ENCODE assay signal across 30 cellular contexts in the genomic region with DNA sequence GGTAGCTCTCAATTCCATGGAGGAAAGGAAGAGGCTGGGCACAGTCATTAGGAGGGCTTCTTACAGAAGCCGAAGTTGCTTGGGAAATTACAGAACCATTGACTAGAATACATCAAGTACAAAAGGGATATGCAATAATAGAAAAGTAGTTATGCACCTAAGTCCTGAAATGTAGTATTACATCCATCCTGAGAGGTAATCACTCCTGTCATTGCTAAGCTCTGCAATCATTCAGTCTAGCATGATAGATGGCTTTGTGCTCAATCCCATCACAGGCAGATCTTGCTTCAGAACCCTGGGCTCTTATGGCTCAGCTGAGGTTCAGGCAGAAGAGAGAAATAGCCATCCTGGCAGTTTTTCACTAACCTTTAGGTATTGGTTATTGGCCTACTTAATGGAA.
"Had no signal": no experiment of that assay in that cellular context is flagged by ENCODE, and none has a peak within 500 bp of the region (broad histone marks: within the 10 kb centered on the region; RNA-seq: fewer than 3 reads in every experiment).

No MANE protein-coding gene starts in this region.

- H3K36me3 Mint-ChIP-seq: activated CD4-positive, alpha-beta memory T cell treated with anti-CD3 and anti-CD28 coated beads for 36 hours; activated naive CD8-positive, alpha-beta T cell treated with anti-CD3 and anti-CD28 coated beads for 36 hours; brain had no signal

- H3K4me1 ChIP-seq: adrenal gland, heart left ventricle had no signal

- DNase-seq: activated CD4-positive, alpha-beta memory T cell treated with anti-CD3 and anti-CD28 coated beads for 36 hours; activated CD4-positive, alpha-beta T cell treated with anti-CD3 and anti-CD28 coated beads for 36 hours; activated CD4-positive, alpha-beta T cell treated with anti-CD3 and anti-CD28 coated beads, Interleukin-2, amount 10 ng/mL, durations not matched to agents 24 days and 14 days; activated CD4-positive, CD25-positive, alpha-beta regulatory T cell; activated CD4-positive, CD25-positive, alpha-beta regulatory T cell treated with anti-CD3 and anti-CD28 coated beads, Interleukin-2, amount 50 U/mL, for 72 hours; activated CD8-positive, alpha-beta memory T cell treated with anti-CD3 and anti-CD28 coated beads, Interleukin-2, amount 10 ng/mL, durations not matched to agents 7 days and 5 days; activated CD8-positive, alpha-beta memory T cell treated with anti-CD3 and anti-CD28 coated beads, Interleukin-2, amount 50 U/mL, for 4 hours; activated CD8-positive, alpha-beta T cell treated with anti-CD3 and anti-CD28 coated beads, Interleukin-2, amount 10 ng/mL, durations not matched to agents 7 days and 5 days; activated effector memory CD4-positive, alpha-beta T cell treated with anti-CD3 and anti-CD28 coated beads, Interleukin-2, amount 50 U/mL, for 16 hours; activated naive CD4-positive, alpha-beta T cell treated with anti-CD3 and anti-CD28 coated beads for 36 hours; activated naive CD8-positive, alpha-beta T cell treated with anti-CD3 and anti-CD28 coated beads for 36 hours; activated naive CD8-positive, alpha-beta T cell treated with anti-CD3 and anti-CD28 coated beads, Interleukin-2, amount 50 U/mL, for 24 hours; activated T-cell treated with anti-CD3 and anti-CD28 coated beads, Interleukin-2, amount 50 U/mL, for 1 hour; activated T-cell treated with anti-CD3 and anti-CD28 coated beads, Interleukin-2, amount 50 U/mL, for 48 hours; adrenal gland; amygdala; aorta; dorsolateral prefrontal cortex; effector memory CD4-positive, alpha-beta T cell; endodermal cell; foreskin fibroblast; heart left ventricle; T-helper 2 cell had no signal

- H3K4me3 ChIP-seq: adrenal gland, coronary artery, dorsolateral prefrontal cortex, heart left ventricle had no signal

- H3K9me3 Mint-ChIP-seq: activated CD4-positive, alpha-beta memory T cell treated with anti-CD3 and anti-CD28 coated beads for 36 hours; central memory CD8-positive, alpha-beta T cell; dendritic cell treated with granulocyte-macrophage colony-stimulating factor and Interleukin-4, amounts not matched to agents 40 ng/mL and 50 ng/mL, for 4 days had no signal

- H3K27me3 ChIP-seq: heart left ventricle had no signal

- H3K36me3 ChIP-seq: adrenal gland, heart left ventricle had no signal

- H3K27me3 Mint-ChIP-seq: activated CD4-positive, alpha-beta memory T cell treated with anti-CD3 and anti-CD28 coated beads for 36 hours; activated CD4-positive, alpha-beta T cell treated with anti-CD3 and anti-CD28 coated beads for 36 hours; activated CD4-positive, alpha-beta T cell treated with anti-CD3 and anti-CD28 coated beads, Interleukin-2, amount 10 ng/mL, durations not matched to agents 24 days and 14 days; activated CD8-positive, alpha-beta memory T cell treated with anti-CD3 and anti-CD28 coated beads, Interleukin-2, amount 10 ng/mL, durations not matched to agents 7 days and 5 days; activated naive CD4-positive, alpha-beta T cell treated with anti-CD3 and anti-CD28 coated beads, Interleukin-2, amount 50 U/mL, for 24 hours; activated naive CD8-positive, alpha-beta T cell treated with anti-CD3 and anti-CD28 coated beads for 36 hours; activated naive CD8-positive, alpha-beta T cell treated with anti-CD3 and anti-CD28 coated beads, Interleukin-2, amount 50 U/mL, for 24 hours; central memory CD8-positive, alpha-beta T cell; dendritic cell treated with granulocyte-macrophage colony-stimulating factor and Interleukin-4, amounts not matched to agents 40 ng/mL and 50 ng/mL, for 4 days had no signal

- H3K4me1 Mint-ChIP-seq: brain; central memory CD8-positive, alpha-beta T cell; endodermal cell had no signal

- H3K4me3 Mint-ChIP-seq: activated CD4-positive, alpha-beta memory T cell treated with anti-CD3 and anti-CD28 coated beads for 36 hours; activated CD4-positive, alpha-beta T cell treated with anti-CD3 and anti-CD28 coated beads for 36 hours; activated CD4-positive, alpha-beta T cell treated with anti-CD3 and anti-CD28 coated beads, Interleukin-2, amount 10 ng/mL, durations not matched to agents 24 days and 14 days; activated CD8-positive, alpha-beta memory T cell treated with anti-CD3 and anti-CD28 coated beads, Interleukin-2, amount 10 ng/mL, durations not matched to agents 7 days and 5 days; activated CD8-positive, alpha-beta T cell treated with anti-CD3 and anti-CD28 coated beads, Interleukin-2, amount 10 ng/mL, durations not matched to agents 7 days and 5 days; activated naive CD4-positive, alpha-beta T cell treated with anti-CD3 and anti-CD28 coated beads for 36 hours; activated naive CD4-positive, alpha-beta T cell treated with anti-CD3 and anti-CD28 coated beads, Interleukin-2, amount 50 U/mL, for 24 hours; activated naive CD8-positive, alpha-beta T cell treated with anti-CD3 and anti-CD28 coated beads for 36 hours; activated naive CD8-positive, alpha-beta T cell treated with anti-CD3 and anti-CD28 coated beads, Interleukin-2, amount 50 U/mL, for 24 hours; activated T-helper 1 cell treated with anti-CD3 and anti-CD28 coated beads, Interleukin-12 subunit alpha, Interleukin-12 subunit beta, Interleukin-2, Interleukin-4 antibody, amounts not matched to agents 30 ng/mL and 10 ng/mL and 1 ng/mL, durations not matched to agents 14 hours and 24 hours and 36 hours; brain; central memory CD8-positive, alpha-beta T cell; dendritic cell treated with granulocyte-macrophage colony-stimulating factor and Interleukin-4, amounts not matched to agents 40 ng/mL and 50 ng/mL, for 4 days; endodermal cell had no signal

- H3K9me3 ChIP-seq: adrenal gland, heart left ventricle had no signal

- H3K27ac ChIP-seq: adrenal gland, coronary artery, dorsolateral prefrontal cortex, heart left ventricle had no signal

- H3K27ac Mint-ChIP-seq: activated CD4-positive, alpha-beta memory T cell treated with anti-CD3 and anti-CD28 coated beads for 36 hours; activated CD4-positive, alpha-beta T cell treated with anti-CD3 and anti-CD28 coated beads for 36 hours; activated CD4-positive, alpha-beta T cell treated with anti-CD3 and anti-CD28 coated beads, Interleukin-2, amount 10 ng/mL, durations not matched to agents 24 days and 14 days; activated CD8-positive, alpha-beta memory T cell treated with anti-CD3 and anti-CD28 coated beads, Interleukin-2, amount 10 ng/mL, durations not matched to agents 7 days and 5 days; activated CD8-positive, alpha-beta T cell treated with anti-CD3 and anti-CD28 coated beads, Interleukin-2, amount 10 ng/mL, durations not matched to agents 7 days and 5 days; activated naive CD4-positive, alpha-beta T cell treated with anti-CD3 and anti-CD28 coated beads for 36 hours; activated naive CD4-positive, alpha-beta T cell treated with anti-CD3 and anti-CD28 coated beads, Interleukin-2, amount 50 U/mL, for 24 hours; activated naive CD8-positive, alpha-beta T cell treated with anti-CD3 and anti-CD28 coated beads for 36 hours; activated naive CD8-positive, alpha-beta T cell treated with anti-CD3 and anti-CD28 coated beads, Interleukin-2, amount 50 U/mL, for 24 hours; activated T-helper 1 cell treated with anti-CD3 and anti-CD28 coated beads, Interleukin-12 subunit alpha, Interleukin-12 subunit beta, Interleukin-2, Interleukin-4 antibody, amounts not matched to agents 30 ng/mL and 10 ng/mL and 1 ng/mL, durations not matched to agents 14 hours and 24 hours and 36 hours; activated T-helper 2 cell treated with anti-CD3 and anti-CD28 coated beads, Interferon-gamma antibody, Interleukin-2, Interleukin-4, amounts not matched to agents 10 μg/mL and 5 μg/mL and 100 μg/mL, durations not matched to agents 14 hours and 24 hours and 36 hours; brain; dendritic cell treated with granulocyte-macrophage colony-stimulating factor and Interleukin-4, amounts not matched to agents 40 ng/mL and 50 ng/mL, for 4 days; endodermal cell had no signal
